ENCODE assay signal across 29 cellular contexts in genomic region chr1:14545422-14546025, GRCh38. TPM values are rescaled to one million over a fixed set of nuclear protein-coding genes. Genes with fewer than 3 reads are reported as not detected.
A peak's percentile ranks its signal among the peaks of the same experiment; 100 is the strongest.
DNase-seq lines count a peak whose midpoint lies in the region; ATAC-seq, FAIRE-seq and TF ChIP-seq lines count a peak whose summit lies in the region.
"Had no signal": no experiment of that assay in that cellular context is flagged by ENCODE, and none has a peak within 500 bp of the region (broad histone marks: within the 10 kb centered on the region; RNA-seq: fewer than 3 reads in every experiment).

No MANE protein-coding gene starts in this region.

- no peak for TF ChIP-seq POLR2A in HepG2 (IDR thresholded peaks at IDR 0.05; ENCODE audit: insufficient read depth in 1 of 2, low read depth in 2 of 2, low read length in 2 of 2)
- no peak for TF ChIP-seq POLR2A in right lobe of liver (IDR thresholded peaks at IDR 0.05)
- no peak for TF ChIP-seq POLR2A in K562 (conservative IDR thresholded peaks at IDR 0.05)
- no peak for TF ChIP-seq POLR2A in vagina (IDR thresholded peaks at IDR 0.05)

- FAIRE-seq in HepG2 (lab: Jason Lieb, UNC): no peak
- FAIRE-seq in K562 (lab: Jason Lieb, UNC): no peak
- FAIRE-seq: A204.1, GM12878, GM12892, GM18507 had no signal

- no peaks in the 10 kb centered on the region for H3K79me2 ChIP-seq in HepG2 (ENCODE audit: insufficient read depth, low read length)
- no peaks in the 10 kb centered on the region for H3K79me2 ChIP-seq in K562 (ENCODE audit: control insufficient read depth, insufficient read depth, low read length)
- H3K79me2 ChIP-seq in neural cell (replicated peaks; ENCODE audit: insufficient read depth, low read length): no peaks in the 10 kb centered on the region

- TF ChIP-seq RAD21 in HepG2 (CRISPR knock-in tag; IDR thresholded peaks at IDR 0.05) (no peak), K562 (CRISPR knock-in tag; conservative IDR thresholded peaks at IDR 0.05 in 1 of 2, IDR thresholded peaks at IDR 0.05 in 1 of 2) (no peak), neural cell (conservative IDR thresholded peaks at IDR 0.05) (no peak)

- BruUV-seq in HepG2 (replicated peaks; lab: Mats Ljungman, UMichigan) (no TSS peak), K562 (replicated peaks; lab: Mats Ljungman, UMichigan) (no TSS peak)

- H3K9me3 ChIP-seq in HepG2 (ENCODE audit: low read length) (no peaks in the 10 kb centered on the region), right lobe of liver (no peaks in the 10 kb centered on the region), K562 (replicated peaks; ENCODE audit: control insufficient read depth, insufficient read depth, low read depth, low read length) (peaks cover 9% of the 10 kb centered on the region), neural cell (ENCODE audit: low read length) (no peaks in the 10 kb centered on the region), vagina (no peaks in the 10 kb centered on the region)
- H3K9me3 ChIP-seq: BE2C, BLaER1 had no signal

- no peaks in the 10 kb centered on the region for H3K9me1 ChIP-seq in K562 (ENCODE audit: control insufficient read depth, insufficient read depth, low read length)

- H3K9ac ChIP-seq in HepG2 (ENCODE audit: insufficient read depth, low read depth, low read length) (no peak overlapping the region), K562 (ENCODE audit: insufficient read depth in 1 of 2, low read depth in 2 of 2, low read length in 2 of 2) (no peak overlapping the region), neural cell (ENCODE audit: low read length) (no peak overlapping the region)
- H3K9ac ChIP-seq: BLaER1 had no signal

- H3K27me3 ChIP-seq in HepG2 (ENCODE audit: control insufficient read depth in 1 of 2, insufficient read depth in 2 of 2, low read length in 2 of 2): peaks cover 1 to 4% of the 10 kb centered on the region in 2 experiments; a peak in 2 of 5 replicates
- no peaks in the 10 kb centered on the region for H3K27me3 ChIP-seq in right lobe of liver
- peaks cover 4 to 16% of the 10 kb centered on the region in 2 experiments; a peak in 4 of 5 replicates for H3K27me3 ChIP-seq in K562 (ENCODE audit: control insufficient read depth in 2 of 2, insufficient read depth in 2 of 2, low read length in 2 of 2)
- no peaks in the 10 kb centered on the region for H3K27me3 ChIP-seq in neural cell (ENCODE audit: insufficient read depth, low read depth, low read length)
- H3K27me3 ChIP-seq in vagina: no peaks in the 10 kb centered on the region
- no peaks in the 10 kb centered on the region for H3K27me3 ChIP-seq in brain microvascular endothelial cell (replicated peaks)
- H3K27me3 ChIP-seq: BE2C had no signal

- WGBS in HepG2 (ENCODE audit: low lambda C conversion rate): 4% methylated on average over 4 of the region's 4 CpGs
- 49% methylated on average over 3 of the region's 4 CpGs for WGBS in right lobe of liver (ENCODE audit: insufficient coverage, low coverage, low lambda C conversion rate, missing lambda C conversion rate)
- 4% methylated on average over 4 of the region's 4 CpGs for WGBS in K562 (ENCODE audit: insufficient coverage, low coverage, missing lambda C conversion rate)

- in situ Hi-C loops in HepG2 (cut with HindIII; ENCODE audit: extremely low pct_ligation_motif_present, low pct_unique_long_range_greater_than_20kb): no loop called here
- in situ Hi-C loops in K562 (cut with MboI): no loop called here
- in situ Hi-C loops in brain microvascular endothelial cell (cut with HindIII; ENCODE audit: low pct_ligation_motif_present, low sequenced_read_pairs): no loop called here

- H4K20me1 ChIP-seq in HepG2 (ENCODE audit: insufficient read depth, low read length): no peaks in the 10 kb centered on the region
- H4K20me1 ChIP-seq in K562 (replicated peaks; ENCODE audit: control insufficient read depth, insufficient read depth, low read length): no peaks in the 10 kb centered on the region
- no peaks in the 10 kb centered on the region for H4K20me1 ChIP-seq in neural cell (ENCODE audit: insufficient read depth)
- H4K20me1 ChIP-seq: BLaER1 had no signal

- DNase-seq in HepG2 (ENCODE audit: low spot score): no peak
- DNase-seq in right lobe of liver: no peak
- DNase-seq in K562 (ENCODE audit: extremely low read depth in 1 of 4, low spot score in 3 of 4): no peak
- DNase-seq in vagina (ENCODE audit: extremely low spot score in 2 of 2): no peak
- DNase-seq in NCI-H2081 treated with DMSO at 0.1 percent for 48 hours (lab: John Stamatoyannopoulos, UW): no peak
- no peak for DNase-seq in brain microvascular endothelial cell
- DNase-seq: 8988T; ACHN; BE2C; C1 segment of cervical spinal cord; CD4-positive, alpha-beta memory T cell; CD4-positive, CD25-positive, alpha-beta regulatory T cell; CD8-positive, alpha-beta memory T cell; COR-L47; DMS 273 treated with DMSO at 0.1 percent for 48 hours; DMS153; DMS53; DMS79; DND-41; EL; GDM1 had no signal

- H2AFZ ChIP-seq in HepG2 (ENCODE audit: low read length) (no peak overlapping the region), K562 (ENCODE audit: low read depth, low read length) (no peak overlapping the region), neural cell (ENCODE audit: low read depth, low read length) (no peak overlapping the region)

- H3K4me3 ChIP-seq in HepG2 (replicated peaks in 1 of 3; ENCODE audit: insufficient read depth in 1 of 3, low read depth in 2 of 3, low read length in 3 of 3) (no peak overlapping the region), right lobe of liver (no peak overlapping the region), K562 (no peak overlapping the region), neural cell (ENCODE audit: low read length) (no peak overlapping the region), vagina (no peak overlapping the region), brain microvascular endothelial cell (ENCODE audit: low read depth, low read length) (no peak overlapping the region)
- H3K4me3 ChIP-seq: BLaER1, GM12878 had no signal

- POLR2A ChIA-PET in HepG2 (lab: Yijun Ruan, JAX) (no interaction called here), K562 (lab: Yijun Ruan, JAX) (interaction anchor here (0.9 kb wide), 1 partner anchor 25 kb away, joined by 3 read pairs; no protein-coding TSS in a partner anchor)

- TF ChIP-seq CTCF in HepG2 (CRISPR knock-in tag; IDR thresholded peaks at IDR 0.05) (no peak), right lobe of liver (IDR thresholded peaks at IDR 0.05) (no peak), K562 (IDR thresholded peaks at IDR 0.05 in 2 of 3, conservative IDR thresholded peaks at IDR 0.05 in 1 of 3; ENCODE audit: insufficient read depth in 2 of 3, low read depth in 1 of 3, low read length in 3 of 3) (no peak), neural cell (IDR thresholded peaks at IDR 0.05; ENCODE audit: poor library complexity, severe bottlenecking) (no peak), vagina (IDR thresholded peaks at IDR 0.05) (no peak), brain microvascular endothelial cell (IDR thresholded peaks at IDR 0.05; ENCODE audit: low read depth, low read length, missing control alignments) (no peak)

- intact Hi-C loops in HepG2 (cut with micrococcal nuclease; ENCODE audit: unreplicated experiment): no loop called here
- intact Hi-C loops in right lobe of liver (cut with DNase I): no loop called here
- intact Hi-C loops in K562 (cut with micrococcal nuclease): no loop called here
- intact Hi-C loops in vagina (cut with DNase I): no loop called here

- H3K36me3 ChIP-seq in HepG2 (replicated peaks in 1 of 2; ENCODE audit: control insufficient read depth in 1 of 2, insufficient read depth in 2 of 2, low read length in 2 of 2) (no peaks in the 10 kb centered on the region), right lobe of liver (no peaks in the 10 kb centered on the region), K562 (ENCODE audit: control insufficient read depth, insufficient read depth, low read length) (no peaks in the 10 kb centered on the region), neural cell (ENCODE audit: insufficient read depth, low read length) (no peaks in the 10 kb centered on the region), vagina (no peaks in the 10 kb centered on the region), brain microvascular endothelial cell (replicated peaks) (no peaks in the 10 kb centered on the region)
- H3K36me3 ChIP-seq: BE2C, BLaER1 had no signal

- H3K27ac ChIP-seq in HepG2 (ENCODE audit: extremely low read length, insufficient read depth, low read length) (no peak overlapping the region), right lobe of liver (no peak overlapping the region), K562 (ENCODE audit: extremely low read depth, low read depth, low read length) (no peak overlapping the region), neural cell (ENCODE audit: low read length) (peak overlapping the region; percentile 30), vagina (peak overlapping the region; percentile 45), brain microvascular endothelial cell (no peak overlapping the region)
- H3K27ac ChIP-seq: BLaER1 had no signal

- H3K9me2 ChIP-seq in neural cell (ENCODE audit: insufficient read depth, low read length): no peaks in the 10 kb centered on the region

- H3K4me1 ChIP-seq in HepG2 (ENCODE audit: insufficient read depth, low read length) (no peaks in the 10 kb centered on the region), right lobe of liver (no peaks in the 10 kb centered on the region), K562 (replicated peaks in 1 of 2; ENCODE audit: control insufficient read depth in 2 of 2, insufficient read depth in 2 of 2, low read length in 2 of 2) (peaks cover 0 to 4% of the 10 kb centered on the region in 2 experiments; a peak in 3 of 5 replicates), vagina (no peaks in the 10 kb centered on the region)
- H3K4me1 ChIP-seq: BE2C had no signal

- H3F3A ChIP-seq in neural cell (ENCODE audit: insufficient read depth, low read length, poor library complexity, severe bottlenecking): no peaks in the 10 kb centered on the region

- ATAC-seq in HepG2: no peak
- no peak for ATAC-seq in right lobe of liver
- no peak for ATAC-seq in K562
- ATAC-seq in HG02973 (IDR thresholded peaks at IDR 0.05; ENCODE audit: unreplicated experiment): no peak
- ATAC-seq: GM12878 had no signal

- H3K4me2 ChIP-seq in HepG2 (ENCODE audit: low read depth, low read length): no peak overlapping the region
- no peak overlapping the region for H3K4me2 ChIP-seq in K562 (ENCODE audit: insufficient read depth, low read length)
- H3K4me2 ChIP-seq in neural cell (ENCODE audit: low read length): no peak overlapping the region
- H3K4me2 ChIP-seq: BLaER1 had no signal

- CTCF ChIA-PET in HepG2 (lab: Yijun Ruan, JAX; ENCODE audit: low intra/inter-chr PET ratio, low total read pairs): no interaction called here
- CTCF ChIA-PET in K562 (lab: Yijun Ruan, JAX; ENCODE audit: low intra/inter-chr PET ratio): no interaction called here

- TF ChIP-seq EP300 in HepG2 (IDR thresholded peaks at IDR 0.05; ENCODE audit: low read depth in 2 of 2, low read length in 2 of 2) (no peak), HepG2 (CRISPR knock-in tag; IDR thresholded peaks at IDR 0.05; ENCODE audit: borderline replicate concordance) (no peak), K562 (IDR thresholded peaks at IDR 0.05; ENCODE audit: low read length) (no peak), neural cell (conservative IDR thresholded peaks at IDR 0.05; ENCODE audit: poor library complexity, severe bottlenecking) (no peak)

RNA-seq across cellular contexts. Expression of gene KAZN, which starts 53.0 kb away (rescaled TPM):
- 10.4 and 10.6 TPM in 2 replicates for total RNA-seq in HepG2 (2016; rRNA removed; fragmentation: Illumina TruSeq; extraction: Trizol)
- total RNA-seq in HepG2 (2016; cell fraction: cytosol; rRNA removed; fragmentation: Illumina TruSeq; extraction: Trizol; ENCODE audit: low read depth): 9.3 and 10.1 TPM in 2 replicates
- total RNA-seq in HepG2 (2016; cell fraction: insoluble cytoplasmic fraction; rRNA removed; fragmentation: Illumina TruSeq; extraction: Trizol): 7.0 and 10.4 TPM in 2 replicates
- total RNA-seq in HepG2 (2016; cell fraction: membrane; rRNA removed; fragmentation: Illumina TruSeq; extraction: Trizol): 20.0 and 21.9 TPM in 2 replicates
- total RNA-seq in HepG2 (2016; cell fraction: nucleus; rRNA removed; fragmentation: Illumina TruSeq; extraction: Trizol): 9.8 and 10.4 TPM in 2 replicates
- polyA plus RNA-seq in HepG2 (2011; rRNA removed): 12.9 and 13.5 TPM in 2 replicates
- 9.7 and 10.7 TPM in 2 replicates for polyA plus RNA-seq in HepG2 (2011; cell fraction: cytosol; rRNA removed)
- 27.9 and 29.3 TPM in 2 replicates for polyA plus RNA-seq in HepG2 (2011; cell fraction: nucleus; rRNA removed)
- polyA plus RNA-seq in HepG2 (2012): 18.2 and 19.5 TPM in 2 replicates
- 22.4 and 22.5 TPM in 2 replicates for polyA plus RNA-seq in HepG2 (2016; cell fraction: cytosol; fragmentation: Illumina TruSeq; extraction: Trizol; ENCODE audit: low read depth)
- 15.4 and 17.5 TPM in 2 replicates for polyA plus RNA-seq in HepG2 (2016; cell fraction: insoluble cytoplasmic fraction; fragmentation: Illumina TruSeq; extraction: Trizol; ENCODE audit: low read depth)
- 30.9 and 31.3 TPM in 2 replicates for polyA plus RNA-seq in HepG2 (2016; cell fraction: membrane; fragmentation: Illumina TruSeq; extraction: Trizol; ENCODE audit: low read depth)
- polyA plus RNA-seq in HepG2 (2016; cell fraction: nucleus; fragmentation: Illumina TruSeq; extraction: Trizol; ENCODE audit: insufficient read depth, low read depth): 30.3 and 31.2 TPM in 2 replicates
- polyA minus RNA-seq in HepG2 (2011; rRNA and poly(A)+ RNA removed; ENCODE audit: low replicate concordance): 12.3 TPM in 1 of 2 replicates, not detected in the other
- 8.1 and 9.6 TPM in 2 replicates for polyA minus RNA-seq in HepG2 (2011; cell fraction: cytosol; rRNA and poly(A)+ RNA removed)
- 14.3 and 14.5 TPM in 2 replicates for polyA minus RNA-seq in HepG2 (2011; cell fraction: nucleus; rRNA and poly(A)+ RNA removed)
- 1 to 10 TPM; 1.5 to 7.2 (median 2.7) TPM for total RNA-seq in right lobe of liver
- total RNA-seq in K562 (2011; cell fraction: chromatin; rRNA removed; ENCODE audit: low replicate concordance): 7.9 and 9.6 TPM in 2 replicates
- 4.5 and 7.5 TPM in 2 replicates for total RNA-seq in K562 (2011; cell fraction: nucleolus; rRNA removed)
- total RNA-seq in K562 (2011; cell fraction: nucleoplasm; rRNA removed): 11.1 and 15.3 TPM in 2 replicates
- total RNA-seq in K562 (2014; rRNA removed): 5.4 and 7.7 TPM in 2 replicates
- total RNA-seq in K562 (2014; rRNA removed; fragmentation: Illumina TruSeq; extraction: Trizol): 4.2 and 5.1 TPM in 2 replicates
- 5.4 and 5.5 TPM in 2 replicates for total RNA-seq in K562 (2015; rRNA removed; fragmentation: Illumina TruSeq; extraction: Trizol)
- 20.9 and 21.6 TPM in 2 replicates for total RNA-seq in K562 (2021)
- polyA plus RNA-seq in K562 (2011; rRNA removed): 2.1 and 4.6 TPM in 2 replicates
- 2.4 and 4.5 TPM in 2 replicates for polyA plus RNA-seq in K562 (2011; cell fraction: cytosol; rRNA removed)
- 8.0 and 13.3 TPM in 2 replicates for polyA plus RNA-seq in K562 (2011; cell fraction: nucleus; rRNA removed)
- polyA plus RNA-seq in K562 (2012): 11.9 and 13.9 TPM in 2 replicates
- polyA plus RNA-seq in K562 (2014; fragmentation: Illumina TruSeq; extraction: Trizol): 15.1 and 15.8 TPM in 2 replicates
- 1 to 10 TPM; 3.5 to 6.4 TPM for polyA plus RNA-seq in K562 (2014; fragmentation: Nextera tagmentation; extraction: Ambion mirVana)
- 9.5 and 11.6 TPM in 2 replicates for polyA plus RNA-seq in K562 (2014; rRNA removed)
- polyA minus RNA-seq in K562 (2011; rRNA and poly(A)+ RNA removed): 1.9 and 3.4 TPM in 2 replicates
- 2.6 and 7.2 TPM in 2 replicates for polyA minus RNA-seq in K562 (2011; cell fraction: cytosol; rRNA and poly(A)+ RNA removed)
- 3.1 and 6.9 TPM in 2 replicates for polyA minus RNA-seq in K562 (2011; cell fraction: nucleus; rRNA and poly(A)+ RNA removed)
- 20.6 and 26.4 TPM in 2 replicates for polyA plus RNA-seq in neural cell
- 54.4 and 56.7 TPM in 2 replicates for polyA minus RNA-seq in neural cell
- total RNA-seq in vagina: 29.5 TPM
- total RNA-seq: CD4-positive, CD25-positive, alpha-beta regulatory T cell had no signal
- polyA plus RNA-seq: CD14-positive monocyte; CD4-positive, CD25-positive, alpha-beta regulatory T cell had no signal

Comparison
In these comparisons a context has a peak if more than half of its experiments do, and no peak if none do; other contexts are left out.
1. H3K27ac ChIP-seq: peak in neural cell (single experiment) and vagina (single experiment); none in HepG2 (single experiment), right lobe of liver (0 of 3), K562 (single experiment) and brain microvascular endothelial cell (single experiment).
2. Of the 241 proteins assayed by ChIP-seq in both HepG2 and K562: peak only in HepG2: none; only in K562: none; in both: ZNF12; in neither: 240.